Comparison of ENCODE assay signal across 1 cellular context in genomic region chr6:168388641-168389633, GRCh38.
A peak's percentile ranks its signal among the peaks of the same experiment; 100 is the strongest.
TF ChIP-seq lines count a peak whose summit lies in the region.

No MANE protein-coding gene starts in this region.

TF ChIP-seq in HepG2, 621 proteins besides CTCF, POLR2A, EP300 and RAD21 (continued from another document and continues in another):
- TF ChIP-seq RERE (CRISPR knock-in tag; IDR thresholded peaks at IDR 0.05; ENCODE audit: low read depth) = no peak
- TF ChIP-seq LRRFIP1 (CRISPR knock-in tag; conservative IDR thresholded peaks at IDR 0.05) = no peak
- TF ChIP-seq CBX2 (IDR thresholded peaks at IDR 0.05; ENCODE audit: low read depth, low read length) = no peak
- no peak for TF ChIP-seq CBX2 (CRISPR knock-in tag; IDR thresholded peaks at IDR 0.05; ENCODE audit: low read depth)
- TF ChIP-seq ZFX (CRISPR knock-in tag; IDR thresholded peaks at IDR 0.05; ENCODE audit: low read depth) = peak; percentile 20; the same call in 1 of the 2 replicates
- no peak for TF ChIP-seq HMG20B (CRISPR knock-in tag; conservative IDR thresholded peaks at IDR 0.05)
- no peak for TF ChIP-seq NR2F2 (IDR thresholded peaks at IDR 0.05; ENCODE audit: borderline replicate concordance, low read depth)
- no peak for TF ChIP-seq ZBTB40 (IDR thresholded peaks at IDR 0.05)
- peak; percentile 50; the same call in 1 of the 2 replicates for TF ChIP-seq ZBTB40 (CRISPR knock-in tag; IDR thresholded peaks at IDR 0.05)
- no peak for TF ChIP-seq KDM5A (IDR thresholded peaks at IDR 0.05; ENCODE audit: borderline replicate concordance, low read length)
- TF ChIP-seq CERS6 (CRISPR knock-in tag; IDR thresholded peaks at IDR 0.05) = no peak
- no peak for TF ChIP-seq ZBTB33 (CRISPR knock-in tag; IDR thresholded peaks at IDR 0.05)
- no peak for TF ChIP-seq ZBTB25 (CRISPR knock-in tag; IDR thresholded peaks at IDR 0.05)
- no peak for TF ChIP-seq PATZ1 (CRISPR knock-in tag; IDR thresholded peaks at IDR 0.05)
- no peak for TF ChIP-seq ERF (CRISPR knock-in tag; IDR thresholded peaks at IDR 0.05)
- TF ChIP-seq DBP (CRISPR knock-in tag; IDR thresholded peaks at IDR 0.05; ENCODE audit: not compliant biosample characterization) = no peak
- TF ChIP-seq ZNF709 (CRISPR knock-in tag; IDR thresholded peaks at IDR 0.05) = no peak
- TF ChIP-seq PBX3 (CRISPR knock-in tag; IDR thresholded peaks at IDR 0.05; ENCODE audit: borderline replicate concordance) = no peak
- TF ChIP-seq HNF1B (CRISPR knock-in tag; IDR thresholded peaks at IDR 0.05) = 0 out of 2 replicates have a peak, but pooled peaks have one; percentile 27
- TF ChIP-seq SMAD9 (CRISPR knock-in tag; IDR thresholded peaks at IDR 0.05) = no peak
